Comparison of ENCODE assay signal across 1 cellular context in genomic region chr3:179613807-179614206, GRCh38.
TF ChIP-seq lines count a peak whose summit lies in the region.

No MANE protein-coding gene starts in this region.

TF ChIP-seq in K562, 482 proteins besides CTCF, POLR2A, EP300 and RAD21:
- no peak for TF ChIP-seq CEBPG (CRISPR knock-in tag; IDR thresholded peaks at IDR 0.05)
- TF ChIP-seq CEBPG (tag; conservative IDR thresholded peaks at IDR 0.05 in 1 of 2, IDR thresholded peaks at IDR 0.05 in 1 of 2), result no peak
- TF ChIP-seq ADNP (tag; IDR thresholded peaks at IDR 0.05), result 0 out of 2 replicates have a peak, but pooled peaks have one; percentile 12
TF ChIP-seq in K562: peak in this region for 1.
